16 cellular contexts compared by ENCODE assay signal in the genomic region with DNA sequence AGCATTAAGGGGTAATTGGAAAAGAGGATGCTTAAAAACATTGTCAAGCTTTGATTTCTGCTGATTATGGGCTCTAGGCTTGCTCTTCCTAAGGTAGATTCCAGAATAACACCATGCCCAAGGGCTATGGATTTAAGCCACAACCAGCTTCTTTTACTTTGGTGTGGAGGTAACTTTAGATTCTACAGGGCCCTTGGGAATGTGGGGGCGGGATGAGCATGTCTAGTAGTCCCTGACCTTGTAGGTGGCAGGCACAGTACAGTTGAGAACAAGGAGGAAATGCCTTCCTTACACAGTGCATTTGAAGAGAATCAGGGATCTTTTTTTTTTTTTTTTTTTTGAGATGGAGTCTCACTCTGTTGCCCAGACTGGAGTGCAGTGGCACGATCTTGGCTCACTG.
DNase-seq lines count a peak whose midpoint lies in the region; ATAC-seq and TF ChIP-seq lines count a peak whose summit lies in the region.
"Had no signal": no experiment of that assay in that cellular context is flagged by ENCODE, and none has a peak within 500 bp of the region (broad histone marks: within the 10 kb centered on the region; RNA-seq: fewer than 3 reads in every experiment).

No MANE protein-coding gene starts in this region.

- TF ChIP-seq POLR2A in esophagus muscularis mucosa (IDR thresholded peaks at IDR 0.05; ENCODE audit: low read depth): no peak

- CTCF ChIA-PET in SK-N-SH (lab: Yijun Ruan, JAX): no interaction called here

- no peak overlapping the region for H3K4me3 ChIP-seq in SK-N-SH (ENCODE audit: low read depth in 2 of 2, low read length in 1 of 2)
- no peak overlapping the region for H3K4me3 ChIP-seq in esophagus muscularis mucosa
- no peak overlapping the region for H3K4me3 ChIP-seq in neural progenitor cell
- H3K4me3 ChIP-seq: A549, BLaER1, HAP-1 had no signal

- no peak for TF ChIP-seq CTCF in SK-N-SH (IDR thresholded peaks at IDR 0.05)
- no peak for TF ChIP-seq CTCF in esophagus muscularis mucosa (IDR thresholded peaks at IDR 0.05)
- TF ChIP-seq CTCF in neural progenitor cell (IDR thresholded peaks at IDR 0.05): no peak

- H3K36me3 ChIP-seq in SK-N-SH (replicated peaks in 1 of 2; ENCODE audit: control insufficient read depth in 1 of 2, insufficient read depth in 2 of 2, low read length in 1 of 2): no peaks in the 10 kb centered on the region
- H3K36me3 ChIP-seq in esophagus muscularis mucosa: no peaks in the 10 kb centered on the region
- H3K36me3 ChIP-seq in neural progenitor cell: no peaks in the 10 kb centered on the region
- H3K36me3 ChIP-seq: BLaER1, HAP-1 had no signal

- DNase-seq in SK-N-SH (no peak), esophagus muscularis mucosa (ENCODE audit: extremely low spot score) (no peak), neural progenitor cell (ENCODE audit: low spot score) (no peak), left colon (no peak), COLO829 (ENCODE audit: low spot score) (no peak)
- no peak for DNase-seq in activated CD4-positive, alpha-beta T cell treated with anti-CD3 and anti-CD28 coated beads, Interleukin-2, amount 50 U/mL, for 48 hours
- DNase-seq: Calu3; CD4-positive, alpha-beta memory T cell; DMS79 treated with DMSO at 0.1 percent for 48 hours had no signal

- POLR2A ChIA-PET in SK-N-SH (lab: Yijun Ruan, JAX): no interaction called here

- H3F3A ChIP-seq in SK-N-SH (replicated peaks; ENCODE audit: insufficient read depth) (no peaks in the 10 kb centered on the region), neural progenitor cell (ENCODE audit: low read depth) (no peaks in the 10 kb centered on the region)

- intact Hi-C loops in esophagus muscularis mucosa (cut with DNase I): no loop called here
- intact Hi-C loops in left colon (cut with DNase I, micrococcal nuclease): no loop called here

- H4K20me1 ChIP-seq in SK-N-SH (ENCODE audit: insufficient read depth) (no peaks in the 10 kb centered on the region), neural progenitor cell (ENCODE audit: low read depth) (no peaks in the 10 kb centered on the region)
- H4K20me1 ChIP-seq: BLaER1 had no signal

- H3K4me1 Mint-ChIP-seq in neural progenitor cell: peaks cover 10% of the 10 kb centered on the region
- H3K4me1 Mint-ChIP-seq: CD14-positive monocyte; CD4-positive, alpha-beta memory T cell had no signal

- H3K9ac ChIP-seq in SK-N-SH (no peak overlapping the region), neural progenitor cell (no peak overlapping the region)
- H3K9ac ChIP-seq: BLaER1 had no signal

- H3K4me2 ChIP-seq in SK-N-SH (no peak overlapping the region), neural progenitor cell (no peak overlapping the region)
- H3K4me2 ChIP-seq: A549, BLaER1 had no signal

- H3K9me3 Mint-ChIP-seq in neural progenitor cell: no peaks in the 10 kb centered on the region

- H3K9me2 ChIP-seq in SK-N-SH: no peaks in the 10 kb centered on the region

- H3K27me3 Mint-ChIP-seq in neural progenitor cell (ENCODE audit: insufficient read depth, low read depth): no peaks in the 10 kb centered on the region
- H3K27me3 Mint-ChIP-seq: CD4-positive, alpha-beta memory T cell had no signal

- no peak overlapping the region for H3K27ac Mint-ChIP-seq in neural progenitor cell
- H3K27ac Mint-ChIP-seq: CD14-positive monocyte; CD4-positive, alpha-beta memory T cell had no signal

- no peaks in the 10 kb centered on the region for H3K4me1 ChIP-seq in SK-N-SH (ENCODE audit: control insufficient read depth in 1 of 2, insufficient read depth in 2 of 2, low read depth in 1 of 2, low read length in 1 of 2)
- H3K4me1 ChIP-seq in esophagus muscularis mucosa: peaks cover 0 to 35% (median 31%) of the 10 kb centered on the region in 4 donors
- H3K4me1 ChIP-seq in neural progenitor cell: no peaks in the 10 kb centered on the region
- H3K4me1 ChIP-seq: A549, BLaER1, HAP-1 had no signal

- H3K9me3 ChIP-seq in SK-N-SH: no peaks in the 10 kb centered on the region
- H3K9me3 ChIP-seq in esophagus muscularis mucosa: no peaks in the 10 kb centered on the region
- H3K9me3 ChIP-seq in neural progenitor cell (ENCODE audit: low read depth): no peaks in the 10 kb centered on the region
- H3K9me3 ChIP-seq: A549, BLaER1, HAP-1 had no signal

- H3K79me2 ChIP-seq in SK-N-SH (ENCODE audit: insufficient read depth) (no peaks in the 10 kb centered on the region), neural progenitor cell (ENCODE audit: low read depth) (no peaks in the 10 kb centered on the region)

- WGBS in SK-N-SH (ENCODE audit: low lambda C conversion rate): 40% methylated on average over 2 of the region's 2 CpGs
- 79% methylated on average over 2 of the region's 2 CpGs for WGBS in esophagus muscularis mucosa

- H3K4me3 Mint-ChIP-seq in neural progenitor cell: peak overlapping the region; percentile 50
- H3K4me3 Mint-ChIP-seq: CD14-positive monocyte; CD4-positive, alpha-beta memory T cell had no signal

- ATAC-seq in SK-N-SH treated with all-trans-retinoic acid at 6 μM for 48 hours: peak; percentile 35; the same call in 2 of the 3 replicates
- ATAC-seq in left colon: no peak
- ATAC-seq: A549, HepG2 had no signal

- H3K36me3 Mint-ChIP-seq in neural progenitor cell: no peaks in the 10 kb centered on the region
- H3K36me3 Mint-ChIP-seq: CD14-positive monocyte; CD4-positive, alpha-beta memory T cell had no signal

- H3K27ac ChIP-seq in SK-N-SH (ENCODE audit: low read depth in 2 of 2, low read length in 1 of 2) (no peak overlapping the region), esophagus muscularis mucosa (replicated peaks in 1 of 4) (peak overlapping the region in 3 of 4 donors; percentile 67 to 81 (median 76)), neural progenitor cell (no peak overlapping the region)
- H3K27ac ChIP-seq: 22Rv1, A549, BLaER1 had no signal

- H2AFZ ChIP-seq in SK-N-SH (ENCODE audit: low read depth) (no peak overlapping the region), neural progenitor cell (replicated peaks) (no peak overlapping the region)

- TF ChIP-seq RAD21 in SK-N-SH (IDR thresholded peaks at IDR 0.05; ENCODE audit: low read length): no peak

- TF ChIP-seq EP300 in SK-N-SH (IDR thresholded peaks at IDR 0.05; ENCODE audit: borderline replicate concordance in 1 of 2, low read depth in 1 of 2, low read length in 1 of 2) (no peak), esophagus muscularis mucosa (IDR thresholded peaks at IDR 0.05) (no peak)

- H3K27me3 ChIP-seq in SK-N-SH (ENCODE audit: insufficient read depth) (no peaks in the 10 kb centered on the region), esophagus muscularis mucosa (no peaks in the 10 kb centered on the region), neural progenitor cell (no peaks in the 10 kb centered on the region)
- H3K27me3 ChIP-seq: BLaER1 had no signal

TF ChIP-seq in SK-N-SH treated with all-trans-retinoic acid at 6 μM for 48 hours, 23 proteins besides CTCF, POLR2A, EP300 and RAD21:
- no peak for TF ChIP-seq ZNF565 (CRISPR knock-in tag; conservative IDR thresholded peaks at IDR 0.05; ENCODE audit: low read depth)
- TF ChIP-seq ZFP3 (CRISPR knock-in tag; IDR thresholded peaks at IDR 0.05): no peak
- no peak for TF ChIP-seq ISL1 (CRISPR knock-in tag; IDR thresholded peaks at IDR 0.05)
- TF ChIP-seq CSDC2 (CRISPR knock-in tag; IDR thresholded peaks at IDR 0.05): no peak
- TF ChIP-seq TOX (CRISPR knock-in tag; IDR thresholded peaks at IDR 0.05; ENCODE audit: borderline replicate concordance): no peak
- TF ChIP-seq GLIS3 (CRISPR knock-in tag; IDR thresholded peaks at IDR 0.05): no peak
- TF ChIP-seq ZNF70 (CRISPR knock-in tag; IDR thresholded peaks at IDR 0.05): no peak
- TF ChIP-seq, protein P1, sequence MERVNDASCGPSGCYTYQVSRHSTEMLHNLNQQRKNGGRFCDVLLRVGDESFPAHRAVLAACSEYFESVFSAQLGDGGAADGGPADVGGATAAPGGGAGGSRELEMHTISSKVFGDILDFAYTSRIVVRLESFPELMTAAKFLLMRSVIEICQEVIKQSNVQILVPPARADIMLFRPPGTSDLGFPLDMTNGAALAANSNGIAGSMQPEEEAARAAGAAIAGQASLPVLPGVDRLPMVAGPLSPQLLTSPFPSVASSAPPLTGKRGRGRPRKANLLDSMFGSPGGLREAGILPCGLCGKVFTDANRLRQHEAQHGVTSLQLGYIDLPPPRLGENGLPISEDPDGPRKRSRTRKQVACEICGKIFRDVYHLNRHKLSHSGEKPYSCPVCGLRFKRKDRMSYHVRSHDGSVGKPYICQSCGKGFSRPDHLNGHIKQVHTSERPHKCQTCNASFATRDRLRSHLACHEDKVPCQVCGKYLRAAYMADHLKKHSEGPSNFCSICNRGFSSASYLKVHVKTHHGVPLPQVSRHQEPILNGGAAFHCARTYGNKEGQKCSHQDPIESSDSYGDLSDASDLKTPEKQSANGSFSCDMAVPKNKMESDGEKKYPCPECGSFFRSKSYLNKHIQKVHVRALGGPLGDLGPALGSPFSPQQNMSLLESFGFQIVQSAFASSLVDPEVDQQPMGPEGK (CRISPR knock-in tag; IDR thresholded peaks at IDR 0.05; ENCODE audit: borderline replicate concordance): no peak
- TF ChIP-seq ZNF8 (CRISPR knock-in tag; IDR thresholded peaks at IDR 0.05): no peak

TF ChIP-seq in SK-N-SH, 30 proteins besides CTCF, POLR2A, EP300 and RAD21:
- TF ChIP-seq FOXM1 (IDR thresholded peaks at IDR 0.05; ENCODE audit: low read depth): no peak
- TF ChIP-seq MXI1 (IDR thresholded peaks at IDR 0.05; ENCODE audit: low read depth, low read length): no peak
- TF ChIP-seq, protein P2, sequence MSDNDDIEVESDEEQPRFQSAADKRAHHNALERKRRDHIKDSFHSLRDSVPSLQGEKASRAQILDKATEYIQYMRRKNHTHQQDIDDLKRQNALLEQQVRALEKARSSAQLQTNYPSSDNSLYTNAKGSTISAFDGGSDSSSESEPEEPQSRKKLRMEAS (IDR thresholded peaks at IDR 0.05; ENCODE audit: low read depth): no peak
- TF ChIP-seq POLR2AphosphoS5 (IDR thresholded peaks at IDR 0.05; ENCODE audit: low read depth, low read length): no peak
- no peak for TF ChIP-seq GATA2 (CRISPR knock-in tag; IDR thresholded peaks at IDR 0.05)
- TF ChIP-seq, protein P3, sequence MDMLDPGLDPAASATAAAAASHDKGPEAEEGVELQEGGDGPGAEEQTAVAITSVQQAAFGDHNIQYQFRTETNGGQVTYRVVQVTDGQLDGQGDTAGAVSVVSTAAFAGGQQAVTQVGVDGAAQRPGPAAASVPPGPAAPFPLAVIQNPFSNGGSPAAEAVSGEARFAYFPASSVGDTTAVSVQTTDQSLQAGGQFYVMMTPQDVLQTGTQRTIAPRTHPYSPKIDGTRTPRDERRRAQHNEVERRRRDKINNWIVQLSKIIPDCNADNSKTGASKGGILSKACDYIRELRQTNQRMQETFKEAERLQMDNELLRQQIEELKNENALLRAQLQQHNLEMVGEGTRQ (IDR thresholded peaks at IDR 0.05; ENCODE audit: borderline replicate concordance, low read depth, low read length): no peak
- TF ChIP-seq EZH2phosphoT487 (IDR thresholded peaks at IDR 0.05; ENCODE audit: borderline replicate concordance, low read depth): no peak
- no peak for TF ChIP-seq RXRA (IDR thresholded peaks at IDR 0.05; ENCODE audit: borderline replicate concordance, low read depth)
TF ChIP-seq in SK-N-SH: peak in this region for 0.

Comparison
In these comparisons a context has a peak if more than half of its experiments do, and no peak if none do; other contexts are left out.
1. H3K27ac ChIP-seq: peak in esophagus muscularis mucosa (3 of 4); none in SK-N-SH (0 of 2) and neural progenitor cell (single experiment).